ENCODE assay signal across 18 cellular contexts in genomic region chr14:26621807-26622560, GRCh38. TPM values are rescaled to one million over a fixed set of nuclear protein-coding genes. Genes with fewer than 3 reads are reported as not detected.
"Had no signal": no experiment of that assay in that cellular context is flagged by ENCODE, and none has a peak within 500 bp of the region (broad histone marks: within the 10 kb centered on the region; RNA-seq: fewer than 3 reads in every experiment).

No MANE protein-coding gene starts in this region.

- H3K27ac ChIP-seq: adrenal gland, thyroid gland, WERI-Rb-1 had no signal

- H3K27me3 ChIP-seq: adrenal gland, thyroid gland had no signal

- ATAC-seq: activated T-cell treated with anti-CD3 and anti-CD28 coated beads, Interleukin-2, amount 50 U/mL, for 4 hours; left ventricle myocardium superior; naive thymus-derived CD8-positive, alpha-beta T cell; stimulated activated naive B cell treated with anti-CD40 and anti-IgM and Interleukin-4, amounts not matched to agents 10 μg/mL and 1 μg/mL and 100 μg/mL, for 72 hours; T-helper 17 cell had no signal

- H3K4me3 ChIP-seq: adrenal gland, thyroid gland had no signal

- H3K4me1 ChIP-seq: adrenal gland, thyroid gland had no signal

- H3K36me3 ChIP-seq: adrenal gland, thyroid gland, WERI-Rb-1 had no signal

- DNase-seq: activated CD4-positive, alpha-beta memory T cell treated with anti-CD3 and anti-CD28 coated beads, Interleukin-2, amount 10 ng/mL, durations not matched to agents 7 days and 5 days; activated CD4-positive, alpha-beta T cell treated with anti-CD3 and anti-CD28 coated beads for 4 hours; activated effector memory CD4-positive, alpha-beta T cell treated with Interleukin-2 at 50 U/mL for 16 hours; activated naive CD4-positive, alpha-beta T cell treated with anti-CD3 and anti-CD28 coated beads, Interleukin-2, amount 50 U/mL, for 16 hours; activated T-cell treated with anti-CD3 and anti-CD28 coated beads, Interleukin-2, amount 50 U/mL, for 4 hours; adrenal gland; effector memory CD4-positive, alpha-beta T cell; hippocampal formation; left ventricle myocardium superior; naive thymus-derived CD8-positive, alpha-beta T cell; nucleus accumbens; posterior cingulate gyrus; retina; stimulated activated CD4-positive, alpha-beta T cell treated with anti-CD3 and anti-CD28 coated beads, Interleukin-2, amount 100 ng/mL, for 48 hours; stimulated activated naive B cell treated with anti-CD40 and anti-IgM and Interleukin-4, amounts not matched to agents 10 μg/mL and 1 μg/mL and 100 μg/mL, for 72 hours; T-helper 17 cell; thyroid gland; WERI-Rb-1 had no signal

- H3K9me3 ChIP-seq: adrenal gland, thyroid gland had no signal

RNA-seq across cellular contexts. Expression of gene NOVA1, which starts 24.2 kb away (rescaled TPM):
- total RNA-seq: activated CD4-positive, alpha-beta memory T cell treated with anti-CD3 and anti-CD28 coated beads, Interleukin-2, amount 10 ng/mL, durations not matched to agents 7 days and 5 days; activated T-cell treated with anti-CD3 and anti-CD28 coated beads, Interleukin-2, amount 50 U/mL, for 4 hours had no signal
